ENCODE assay signal across 15 cellular contexts in the genomic region with DNA sequence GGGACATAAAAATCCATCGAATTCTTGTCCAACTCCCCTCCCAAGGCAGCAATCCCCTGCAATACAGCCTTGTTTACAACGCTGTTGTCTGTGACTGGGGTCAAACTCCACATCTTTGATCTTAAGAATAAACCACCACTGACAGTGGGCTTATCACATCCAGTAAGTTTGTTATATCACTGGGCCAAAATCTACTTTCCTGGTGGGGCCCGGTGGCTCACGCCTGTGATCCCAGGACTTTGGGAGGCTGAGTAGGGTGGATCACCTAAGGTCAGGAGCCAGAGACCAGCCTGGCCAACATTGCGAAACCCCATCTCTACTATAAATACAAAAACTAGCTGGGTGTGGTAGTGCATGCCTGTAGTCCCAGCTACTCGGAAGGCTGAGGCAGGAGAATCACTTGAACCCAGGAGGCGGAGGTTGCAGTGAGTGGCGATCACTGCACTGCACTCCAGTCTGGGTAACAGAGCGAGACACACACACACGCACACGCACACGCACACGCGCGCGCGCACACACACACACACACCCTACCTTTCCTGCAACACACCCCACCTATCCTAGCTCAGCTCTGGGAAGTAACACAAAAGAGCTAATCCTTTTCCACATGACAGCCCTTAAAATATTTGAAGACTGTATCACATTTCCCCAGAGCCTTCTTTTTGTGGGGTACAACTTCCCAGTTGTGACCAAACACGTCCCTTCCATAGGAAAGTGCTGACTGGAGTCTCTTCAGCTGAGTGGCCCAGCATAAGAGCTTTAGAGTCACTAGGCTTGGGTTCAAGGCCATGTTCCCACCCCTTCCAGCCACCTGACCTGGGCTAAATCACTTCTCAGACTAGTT.
"Had no signal": no experiment of that assay in that cellular context is flagged by ENCODE, and none has a peak within 500 bp of the region (broad histone marks: within the 10 kb centered on the region; RNA-seq: fewer than 3 reads in every experiment).

No MANE protein-coding gene starts in this region.

- H3K27me3 ChIP-seq: esophagus squamous epithelium, foreskin keratinocyte, tibial nerve had no signal

- H3K36me3 ChIP-seq: esophagus squamous epithelium, tibial nerve had no signal

- ATAC-seq: foreskin keratinocyte had no signal

- H2AFZ ChIP-seq: parathyroid adenoma had no signal

- H3K27ac ChIP-seq: coronary artery, esophagus squamous epithelium, foreskin keratinocyte, parathyroid adenoma, tibial nerve had no signal

- H3K4me3 ChIP-seq: coronary artery, esophagus squamous epithelium, tibial nerve had no signal

- H3K27ac Mint-ChIP-seq: activated CD4-positive, alpha-beta T cell treated with anti-CD3 and anti-CD28 coated beads, Interleukin-2, amount 10 ng/mL, durations not matched to agents 7 days and 5 days; activated naive CD8-positive, alpha-beta T cell treated with anti-CD3 and anti-CD28 coated beads, Interleukin-2, amount 10 ng/mL, durations not matched to agents 7 days and 5 days; brain had no signal

- DNase-seq: activated CD4-positive, alpha-beta T cell treated with anti-CD3 and anti-CD28 coated beads, Interleukin-2, amount 10 ng/mL, durations not matched to agents 7 days and 5 days; activated CD8-positive, alpha-beta memory T cell treated with anti-CD3 and anti-CD28 coated beads, Interleukin-2, amount 50 U/mL, for 48 hours; activated naive CD4-positive, alpha-beta T cell; activated naive CD8-positive, alpha-beta T cell treated with anti-CD3 and anti-CD28 coated beads, Interleukin-2, amount 10 ng/mL, durations not matched to agents 7 days and 5 days; central memory CD4-positive, alpha-beta T cell; esophagus squamous epithelium; foreskin keratinocyte; stimulated activated CD4-positive, alpha-beta T cell treated with anti-CD3 and anti-CD28 coated beads, Interleukin-15, amount 100 ng/mL, for 24 hours; stimulated activated CD4-positive, alpha-beta T cell treated with anti-CD3 and anti-CD28 coated beads, Interleukin-4, amount 100 ng/mL, for 1 hour; stimulated activated naive CD4-positive, alpha-beta T cell treated with Interleukin-2 at 50 U/mL for 16 hours; substantia nigra had no signal

- H3K9me3 Mint-ChIP-seq: activated CD4-positive, alpha-beta T cell treated with anti-CD3 and anti-CD28 coated beads, Interleukin-2, amount 10 ng/mL, durations not matched to agents 7 days and 5 days; activated naive CD8-positive, alpha-beta T cell treated with anti-CD3 and anti-CD28 coated beads, Interleukin-2, amount 10 ng/mL, durations not matched to agents 7 days and 5 days had no signal

- H3K4me1 ChIP-seq: esophagus squamous epithelium, foreskin keratinocyte, parathyroid adenoma, tibial nerve had no signal

- H3K4me1 Mint-ChIP-seq: activated CD4-positive, alpha-beta T cell treated with anti-CD3 and anti-CD28 coated beads, Interleukin-2, amount 10 ng/mL, durations not matched to agents 7 days and 5 days; activated naive CD8-positive, alpha-beta T cell treated with anti-CD3 and anti-CD28 coated beads, Interleukin-2, amount 10 ng/mL, durations not matched to agents 7 days and 5 days; brain had no signal

- H3K9me3 ChIP-seq: esophagus squamous epithelium, tibial nerve had no signal

- H3K36me3 Mint-ChIP-seq: activated naive CD8-positive, alpha-beta T cell treated with anti-CD3 and anti-CD28 coated beads, Interleukin-2, amount 10 ng/mL, durations not matched to agents 7 days and 5 days; brain had no signal

- H3K79me2 ChIP-seq: parathyroid adenoma had no signal

- H3K4me3 Mint-ChIP-seq: activated CD4-positive, alpha-beta T cell treated with anti-CD3 and anti-CD28 coated beads, Interleukin-2, amount 10 ng/mL, durations not matched to agents 7 days and 5 days; activated naive CD8-positive, alpha-beta T cell treated with anti-CD3 and anti-CD28 coated beads, Interleukin-2, amount 10 ng/mL, durations not matched to agents 7 days and 5 days; brain had no signal

- H3K27me3 Mint-ChIP-seq: activated CD4-positive, alpha-beta T cell treated with anti-CD3 and anti-CD28 coated beads, Interleukin-2, amount 10 ng/mL, durations not matched to agents 7 days and 5 days; activated naive CD8-positive, alpha-beta T cell treated with anti-CD3 and anti-CD28 coated beads, Interleukin-2, amount 10 ng/mL, durations not matched to agents 7 days and 5 days; brain had no signal

- H3K9ac ChIP-seq: parathyroid adenoma had no signal
